In the genomic region with DNA sequence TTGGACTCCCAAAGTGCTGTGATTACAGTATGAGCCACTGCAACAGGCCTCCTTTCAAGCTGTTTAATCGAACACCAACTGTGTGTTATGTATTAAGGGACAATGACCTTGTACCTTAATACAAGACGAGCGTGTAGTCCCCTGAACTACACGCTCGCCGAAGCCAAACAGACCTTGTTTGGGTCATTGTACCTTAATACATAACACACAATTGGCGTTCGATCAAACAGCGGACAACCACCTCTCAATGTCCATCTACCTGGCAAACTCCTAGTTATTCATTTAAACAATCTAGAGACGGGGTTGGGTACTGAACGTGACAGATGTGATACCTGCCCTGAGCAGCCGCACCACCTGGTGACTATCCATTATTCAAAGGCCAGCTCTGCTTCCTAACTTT, we compare ENCODE assay signal across 7 cellular contexts. TPM values are rescaled to one million over a fixed set of nuclear protein-coding genes. Genes with fewer than 3 reads are reported as not detected.
DNase-seq lines count a peak whose midpoint lies in the region; ATAC-seq and TF ChIP-seq lines count a peak whose summit lies in the region.

No MANE protein-coding gene starts in this region.

- H3K4me1 Mint-ChIP-seq in activated CD8-positive, alpha-beta T cell treated with anti-CD3 and anti-CD28 coated beads for 36 hours (ENCODE audit: low read depth) = peaks cover 48% of the 10 kb centered on the region
- H3K4me1 Mint-ChIP-seq in stimulated activated memory B cell treated with anti-CD40 and anti-IgM and Interleukin-4, amounts not matched to agents 10 μg/mL and 1 μg/mL and 100 μg/mL, for 72 hours = peaks cover 79% of the 10 kb centered on the region

- ATAC-seq in activated CD8-positive, alpha-beta T cell treated with anti-CD3 and anti-CD28 coated beads for 36 hours = no peak
- no peak for ATAC-seq in stimulated activated memory B cell treated with anti-CD40 and anti-IgM and Interleukin-4, amounts not matched to agents 10 μg/mL and 1 μg/mL and 100 μg/mL, for 72 hours
- no peak for ATAC-seq in HG03354 (IDR thresholded peaks at IDR 0.05; ENCODE audit: poor library complexity, severe bottlenecking, unreplicated experiment)

- no peaks in the 10 kb centered on the region for H3K9me3 Mint-ChIP-seq in activated CD8-positive, alpha-beta T cell treated with anti-CD3 and anti-CD28 coated beads for 36 hours
- H3K9me3 Mint-ChIP-seq in stimulated activated memory B cell treated with anti-CD40 and anti-IgM and Interleukin-4, amounts not matched to agents 10 μg/mL and 1 μg/mL and 100 μg/mL, for 72 hours = no peaks in the 10 kb centered on the region

- H3K9ac ChIP-seq in iPS-18a (ENCODE audit: low read length) = peak overlapping the region; percentile 79

- peaks cover 16% of the 10 kb centered on the region for H3K36me3 ChIP-seq in iPS-18a (ENCODE audit: control insufficient read depth, low read depth, low read length)

- no peak for TF ChIP-seq CTCF in HFF-Myc (IDR thresholded peaks at IDR 0.05; ENCODE audit: low read depth, low read length, missing control alignments)
- TF ChIP-seq CTCF in activated CD8-positive, alpha-beta T cell treated with anti-CD3 and anti-CD28 coated beads for 36 hours (IDR thresholded peaks at IDR 0.05) = no peak

- intact Hi-C loops in activated CD8-positive, alpha-beta T cell treated with anti-CD3 and anti-CD28 coated beads for 36 hours (cut with micrococcal nuclease) = no loop called here

- no peaks in the 10 kb centered on the region for H3K27me3 Mint-ChIP-seq in activated CD8-positive, alpha-beta T cell treated with anti-CD3 and anti-CD28 coated beads for 36 hours
- H3K27me3 Mint-ChIP-seq in stimulated activated memory B cell treated with anti-CD40 and anti-IgM and Interleukin-4, amounts not matched to agents 10 μg/mL and 1 μg/mL and 100 μg/mL, for 72 hours = no peaks in the 10 kb centered on the region

- no peaks in the 10 kb centered on the region for H3K9me3 ChIP-seq in iPS-18a (ENCODE audit: control insufficient read depth, low read depth, low read length)

- H3K27ac Mint-ChIP-seq in activated CD8-positive, alpha-beta T cell treated with anti-CD3 and anti-CD28 coated beads for 36 hours = peak overlapping the region; percentile 66
- peak overlapping the region; percentile 90 for H3K27ac Mint-ChIP-seq in stimulated activated memory B cell treated with anti-CD40 and anti-IgM and Interleukin-4, amounts not matched to agents 10 μg/mL and 1 μg/mL and 100 μg/mL, for 72 hours

- peaks cover 5% of the 10 kb centered on the region for H3K4me1 ChIP-seq in iPS-18a (ENCODE audit: control insufficient read depth, low read depth, low read length)

- POLR2A ChIA-PET in activated CD8-positive, alpha-beta T cell treated with anti-CD3 and anti-CD28 coated beads for 36 hours (lab: Charles Lee) = interaction anchor here (1.0 to 4.4 kb wide), 5 partner anchors 13 to 274 kb away, joined by 3 to 35 read pairs (median 3); a partner anchor contains a TSS

- H3K27ac ChIP-seq in iPS-18a (ENCODE audit: low read length) = no peak overlapping the region

- DNase-seq in HFF-Myc (ENCODE audit: extremely low read depth, low read depth) (no peak), NCI-H1417 treated with DMSO at 0.1 percent for 48 hours (lab: John Stamatoyannopoulos, UW) (no peak), iPS-NIHi7 (ENCODE audit: extremely low spot score) (no peak)
- no peak for DNase-seq in activated CD8-positive, alpha-beta T cell treated with anti-CD3 and anti-CD28 coated beads for 36 hours

- CTCF ChIA-PET in activated CD8-positive, alpha-beta T cell treated with anti-CD3 and anti-CD28 coated beads for 36 hours (lab: Charles Lee) = no interaction called here

- peaks cover 50% of the 10 kb centered on the region for H3K36me3 Mint-ChIP-seq in activated CD8-positive, alpha-beta T cell treated with anti-CD3 and anti-CD28 coated beads for 36 hours (ENCODE audit: low read depth)
- H3K36me3 Mint-ChIP-seq in stimulated activated memory B cell treated with anti-CD40 and anti-IgM and Interleukin-4, amounts not matched to agents 10 μg/mL and 1 μg/mL and 100 μg/mL, for 72 hours = peaks cover 42% of the 10 kb centered on the region

- H3K27me3 ChIP-seq in iPS-18a (ENCODE audit: control insufficient read depth, insufficient read depth, low read length) = no peaks in the 10 kb centered on the region

- H3K4me3 ChIP-seq in HFF-Myc (replicated peaks; ENCODE audit: low read depth, low read length) = peak overlapping the region; percentile 99
- H3K4me3 ChIP-seq in iPS-18a (ENCODE audit: low read length) = peak overlapping the region; percentile 80

- H3K4me3 Mint-ChIP-seq in activated CD8-positive, alpha-beta T cell treated with anti-CD3 and anti-CD28 coated beads for 36 hours = peak overlapping the region; percentile 83
- peak overlapping the region; percentile 97 for H3K4me3 Mint-ChIP-seq in stimulated activated memory B cell treated with anti-CD40 and anti-IgM and Interleukin-4, amounts not matched to agents 10 μg/mL and 1 μg/mL and 100 μg/mL, for 72 hours

RNA-seq across cellular contexts. Expression of a gene that starts 1.3 kb away (rescaled TPM):
- 10 to 100 TPM; 57.5 to 59.6 TPM for total RNA-seq in activated CD8-positive, alpha-beta T cell treated with anti-CD3 and anti-CD28 coated beads for 36 hours

RNA-seq across cellular contexts. Expression of a gene that starts 31.3 kb away (rescaled TPM):
- 10 to 100 TPM; 60.1 to 62.4 TPM for total RNA-seq in activated CD8-positive, alpha-beta T cell treated with anti-CD3 and anti-CD28 coated beads for 36 hours

RNA-seq across cellular contexts. Expression of a gene that starts 44.8 kb away (rescaled TPM):
- total RNA-seq in activated CD8-positive, alpha-beta T cell treated with anti-CD3 and anti-CD28 coated beads for 36 hours = 1 to 10 TPM; 1.9 to 2.3 TPM

RNA-seq across cellular contexts. Expression of a gene that starts 45.0 kb away (rescaled TPM):
- total RNA-seq in activated CD8-positive, alpha-beta T cell treated with anti-CD3 and anti-CD28 coated beads for 36 hours = not detected
